1 cellular context compared by ENCODE assay signal in genomic region chr9:98302150-98302549, GRCh38.
TF ChIP-seq lines count a peak whose summit lies in the region.

No MANE protein-coding gene starts in this region.

TF ChIP-seq in K562, 482 proteins besides CTCF, POLR2A, EP300 and RAD21:
- TF ChIP-seq XRCC4 (IDR thresholded peaks at IDR 0.05; ENCODE audit: extremely low read depth, insufficient read depth, insufficient read length) (no peak), ZNF766 (CRISPR knock-in tag; conservative IDR thresholded peaks at IDR 0.05) (no peak), TAF1 (IDR thresholded peaks at IDR 0.05; ENCODE audit: control insufficient read depth, extremely low read depth, insufficient read depth, low read length, severe bottlenecking) (no peak), STAG1 (CRISPR knock-in tag; IDR thresholded peaks at IDR 0.05; ENCODE audit: borderline replicate concordance) (no peak), POLR2AphosphoS5 (IDR thresholded peaks at IDR 0.05; ENCODE audit: control insufficient read depth, insufficient read depth, low read depth, low read length) (no peak), SNAPC5 (CRISPR knock-in tag; IDR thresholded peaks at IDR 0.05) (no peak), SAFB2 (IDR thresholded peaks at IDR 0.05; ENCODE audit: borderline replicate concordance, low read depth, low read length, severe bottlenecking) (no peak), MXD1 (CRISPR knock-in tag; IDR thresholded peaks at IDR 0.05; ENCODE audit: borderline replicate concordance, poor library complexity, severe bottlenecking) (no peak), ZNF280B (CRISPR knock-in tag; IDR thresholded peaks at IDR 0.05) (no peak), RFX5 (IDR thresholded peaks at IDR 0.05; ENCODE audit: low read depth, low read length) (no peak), EHMT2 (IDR thresholded peaks at IDR 0.05) (no peak)
